ENCODE assay signal across 1 cellular context in the genomic region with DNA sequence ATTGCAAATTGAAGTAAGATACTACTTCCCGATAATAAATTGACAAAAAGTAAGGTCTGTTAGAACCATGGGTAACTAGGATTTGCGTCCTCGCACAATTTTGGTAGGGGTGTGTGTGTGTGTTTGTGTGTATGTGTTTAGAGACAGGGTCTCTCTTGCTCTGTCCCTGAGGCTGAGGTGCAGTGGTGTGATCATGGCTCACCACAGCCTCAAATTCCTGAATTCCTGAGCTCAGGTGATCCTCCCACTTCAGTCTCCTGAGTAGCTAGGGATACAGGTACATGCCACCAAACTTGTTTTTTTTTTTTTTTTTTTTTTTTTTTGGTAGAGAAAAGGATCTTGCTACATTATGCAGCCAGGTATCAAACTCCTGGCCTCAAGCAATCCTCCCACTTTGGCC.
TF ChIP-seq lines count a peak whose summit lies in the region.

No MANE protein-coding gene starts in this region.

TF ChIP-seq in GM23338, 12 proteins besides CTCF, POLR2A, EP300 and RAD21:
- TF ChIP-seq ZNF462 (CRISPR knock-in tag; IDR thresholded peaks at IDR 0.05) (no peak), NANOG (IDR thresholded peaks at IDR 0.05; ENCODE audit: borderline replicate concordance) (no peak), ZNF114 (CRISPR knock-in tag; IDR thresholded peaks at IDR 0.05) (no peak), ZNF331 (CRISPR knock-in tag; IDR thresholded peaks at IDR 0.05; ENCODE audit: low read depth) (no peak), STAT1 (IDR thresholded peaks at IDR 0.05; ENCODE audit: unreplicated experiment) (no peak), EZH2 (IDR thresholded peaks at IDR 0.05; ENCODE audit: low read depth, unreplicated experiment) (no peak), JUNB (IDR thresholded peaks at IDR 0.05; ENCODE audit: unreplicated experiment) (no peak), EZH2phosphoT487 (IDR thresholded peaks at IDR 0.05; ENCODE audit: unreplicated experiment) (no peak), CREB1 (CRISPR knock-in tag; IDR thresholded peaks at IDR 0.05; ENCODE audit: low read depth) (no peak), POLR2AphosphoS5 (IDR thresholded peaks at IDR 0.05; ENCODE audit: low read depth) (no peak)
- TF ChIP-seq, protein P1, sequence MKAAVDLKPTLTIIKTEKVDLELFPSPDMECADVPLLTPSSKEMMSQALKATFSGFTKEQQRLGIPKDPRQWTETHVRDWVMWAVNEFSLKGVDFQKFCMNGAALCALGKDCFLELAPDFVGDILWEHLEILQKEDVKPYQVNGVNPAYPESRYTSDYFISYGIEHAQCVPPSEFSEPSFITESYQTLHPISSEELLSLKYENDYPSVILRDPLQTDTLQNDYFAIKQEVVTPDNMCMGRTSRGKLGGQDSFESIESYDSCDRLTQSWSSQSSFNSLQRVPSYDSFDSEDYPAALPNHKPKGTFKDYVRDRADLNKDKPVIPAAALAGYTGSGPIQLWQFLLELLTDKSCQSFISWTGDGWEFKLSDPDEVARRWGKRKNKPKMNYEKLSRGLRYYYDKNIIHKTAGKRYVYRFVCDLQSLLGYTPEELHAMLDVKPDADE (IDR thresholded peaks at IDR 0.05) = no peak
- TF ChIP-seq, protein P2, sequence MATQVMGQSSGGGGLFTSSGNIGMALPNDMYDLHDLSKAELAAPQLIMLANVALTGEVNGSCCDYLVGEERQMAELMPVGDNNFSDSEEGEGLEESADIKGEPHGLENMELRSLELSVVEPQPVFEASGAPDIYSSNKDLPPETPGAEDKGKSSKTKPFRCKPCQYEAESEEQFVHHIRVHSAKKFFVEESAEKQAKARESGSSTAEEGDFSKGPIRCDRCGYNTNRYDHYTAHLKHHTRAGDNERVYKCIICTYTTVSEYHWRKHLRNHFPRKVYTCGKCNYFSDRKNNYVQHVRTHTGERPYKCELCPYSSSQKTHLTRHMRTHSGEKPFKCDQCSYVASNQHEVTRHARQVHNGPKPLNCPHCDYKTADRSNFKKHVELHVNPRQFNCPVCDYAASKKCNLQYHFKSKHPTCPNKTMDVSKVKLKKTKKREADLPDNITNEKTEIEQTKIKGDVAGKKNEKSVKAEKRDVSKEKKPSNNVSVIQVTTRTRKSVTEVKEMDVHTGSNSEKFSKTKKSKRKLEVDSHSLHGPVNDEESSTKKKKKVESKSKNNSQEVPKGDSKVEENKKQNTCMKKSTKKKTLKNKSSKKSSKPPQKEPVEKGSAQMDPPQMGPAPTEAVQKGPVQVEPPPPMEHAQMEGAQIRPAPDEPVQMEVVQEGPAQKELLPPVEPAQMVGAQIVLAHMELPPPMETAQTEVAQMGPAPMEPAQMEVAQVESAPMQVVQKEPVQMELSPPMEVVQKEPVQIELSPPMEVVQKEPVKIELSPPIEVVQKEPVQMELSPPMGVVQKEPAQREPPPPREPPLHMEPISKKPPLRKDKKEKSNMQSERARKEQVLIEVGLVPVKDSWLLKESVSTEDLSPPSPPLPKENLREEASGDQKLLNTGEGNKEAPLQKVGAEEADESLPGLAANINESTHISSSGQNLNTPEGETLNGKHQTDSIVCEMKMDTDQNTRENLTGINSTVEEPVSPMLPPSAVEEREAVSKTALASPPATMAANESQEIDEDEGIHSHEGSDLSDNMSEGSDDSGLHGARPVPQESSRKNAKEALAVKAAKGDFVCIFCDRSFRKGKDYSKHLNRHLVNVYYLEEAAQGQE (IDR thresholded peaks at IDR 0.05; ENCODE audit: unreplicated experiment) = no peak
TF ChIP-seq in GM23338: peak in this region for 0.
